In genomic region chr2:100842241-100842922, GRCh38 we compare ENCODE assay signal across 32 cellular contexts.
"Had no signal": no experiment of that assay in that cellular context is flagged by ENCODE, and none has a peak within 500 bp of the region (broad histone marks: within the 10 kb centered on the region; RNA-seq: fewer than 3 reads in every experiment).

No MANE protein-coding gene starts in this region.

- H3K9ac ChIP-seq: SK-N-SH had no signal

- FAIRE-seq: TTC549 had no signal

- H3K4me3 Mint-ChIP-seq: activated CD4-positive, alpha-beta memory T cell treated with anti-CD3 and anti-CD28 coated beads, Interleukin-2, amount 10 ng/mL, durations not matched to agents 7 days and 5 days; activated naive CD4-positive, alpha-beta T cell treated with anti-CD3 and anti-CD28 coated beads, Interleukin-2, amount 10 ng/mL, durations not matched to agents 7 days and 5 days; activated naive CD8-positive, alpha-beta T cell; activated T-cell treated with anti-CD3 and anti-CD28 coated beads, Interleukin-2, amount 50 U/mL, for 4 hours; IgD-negative memory B cell; T-helper 1 cell treated with Interleukin-12 subunit alpha and Interleukin-12 subunit beta and Interleukin-4 antibody, amounts not matched to agents 30 μg/mL and 1 μg/mL, for 36 hours; T-helper 2 cell treated with Interferon-gamma antibody and Interleukin-4, amounts not matched to agents 5 μg/mL and 100 μg/mL, for 36 hours; WTC11 had no signal

- H3K27me3 ChIP-seq: brain microvascular endothelial cell, Peyer's patch, SJSA1 had no signal

- H3K9me3 Mint-ChIP-seq: activated CD4-positive, alpha-beta memory T cell treated with anti-CD3 and anti-CD28 coated beads, Interleukin-2, amount 10 ng/mL, durations not matched to agents 7 days and 5 days; activated T-cell treated with anti-CD3 and anti-CD28 coated beads, Interleukin-2, amount 50 U/mL, for 4 hours; IgD-negative memory B cell; T-helper 1 cell treated with Interleukin-12 subunit alpha and Interleukin-12 subunit beta and Interleukin-4 antibody, amounts not matched to agents 30 μg/mL and 1 μg/mL, for 36 hours had no signal

- H3K27me3 Mint-ChIP-seq: activated naive CD4-positive, alpha-beta T cell treated with anti-CD3 and anti-CD28 coated beads, Interleukin-2, amount 10 ng/mL, durations not matched to agents 7 days and 5 days had no signal

- DNase-seq: activated CD4-positive, alpha-beta memory T cell treated with anti-CD3 and anti-CD28 coated beads, Interleukin-2, amount 10 ng/mL, durations not matched to agents 7 days and 5 days; activated CD4-positive, alpha-beta T cell treated with anti-CD3 and anti-CD28 coated beads for 4 hours; activated effector memory CD4-positive, alpha-beta T cell treated with Interleukin-2 at 50 U/mL for 16 hours; activated naive CD4-positive, alpha-beta T cell treated with anti-CD3 and anti-CD28 coated beads, Interleukin-2, amount 10 ng/mL, durations not matched to agents 7 days and 5 days; activated T-cell treated with anti-CD3 and anti-CD28 coated beads, Interleukin-2, amount 50 U/mL, for 4 hours; amniotic stem cell; aorta; brain microvascular endothelial cell; central memory CD4-positive, alpha-beta T cell; Karpas-422; KBM-7; NCI-H1048; NCI-H1105 treated with DMSO at 0.1 percent for 48 hours; NCI-H1436; NCI-H1694; NCI-H1930; NCI-H510A; NCI-H748 treated with DMSO at 0.1 percent for 48 hours; NK-92 treated with Interleukin-12 subunit alpha and Interleukin-12 subunit beta, amount 100 ng/mL, for 24 hours; PC-3; Peyer's patch; RPMI8226; SHP77 treated with DMSO at 0.1 percent for 48 hours; SK-N-SH had no signal

- H3K4me3 ChIP-seq: Peyer's patch, SJSA1 had no signal

- H3K4me1 Mint-ChIP-seq: activated CD4-positive, alpha-beta memory T cell treated with anti-CD3 and anti-CD28 coated beads, Interleukin-2, amount 10 ng/mL, durations not matched to agents 7 days and 5 days; activated naive CD4-positive, alpha-beta T cell treated with anti-CD3 and anti-CD28 coated beads, Interleukin-2, amount 10 ng/mL, durations not matched to agents 7 days and 5 days; IgD-negative memory B cell; WTC11 had no signal

- H3K4me2 ChIP-seq: SK-N-SH had no signal

- H3K36me3 Mint-ChIP-seq: IgD-negative memory B cell, WTC11 had no signal

- H3K36me3 ChIP-seq: brain microvascular endothelial cell, Peyer's patch, SJSA1 had no signal

- ATAC-seq: activated CD4-positive, CD25-positive, alpha-beta regulatory T cell treated with anti-CD3 and anti-CD28 coated beads, Interleukin-2, amount 50 U/mL, for 24 hours; activated T-cell treated with anti-CD3 and anti-CD28 coated beads, Interleukin-2, amount 50 U/mL, for 4 hours; PC-3; WTC11 had no signal

- H3K9me3 ChIP-seq: Peyer's patch, SJSA1, SK-N-SH had no signal

- H3K4me1 ChIP-seq: SJSA1 had no signal

- H3K27ac Mint-ChIP-seq: activated CD4-positive, alpha-beta memory T cell treated with anti-CD3 and anti-CD28 coated beads, Interleukin-2, amount 10 ng/mL, durations not matched to agents 7 days and 5 days; activated naive CD4-positive, alpha-beta T cell treated with anti-CD3 and anti-CD28 coated beads, Interleukin-2, amount 10 ng/mL, durations not matched to agents 7 days and 5 days; activated naive CD8-positive, alpha-beta T cell; IgD-negative memory B cell; T-helper 1 cell treated with Interleukin-12 subunit alpha and Interleukin-12 subunit beta and Interleukin-4 antibody, amounts not matched to agents 30 μg/mL and 1 μg/mL, for 36 hours; T-helper 2 cell treated with Interferon-gamma antibody and Interleukin-4, amounts not matched to agents 5 μg/mL and 100 μg/mL, for 36 hours; WTC11 had no signal

- H3K27ac ChIP-seq: brain microvascular endothelial cell, SJSA1 had no signal
